Comparison of ENCODE assay signal across 1 cellular context in genomic region chr17:794876-795275, GRCh38.
TF ChIP-seq lines count a peak whose summit lies in the region.

No MANE protein-coding gene starts in this region.

TF ChIP-seq in H1, 55 proteins besides CTCF, POLR2A, EP300 and RAD21 (continued from another document):
- TF ChIP-seq USF2 (IDR thresholded peaks at IDR 0.05; ENCODE audit: low read length) (no peak), FOSL1 (IDR thresholded peaks at IDR 0.05; ENCODE audit: insufficient read depth, low read depth, low read length) (no peak), SRF (IDR thresholded peaks at IDR 0.05; ENCODE audit: low read depth, low read length) (no peak), CHD7 (IDR thresholded peaks at IDR 0.05; ENCODE audit: insufficient replicate concordance, low read length) (no peak), CHD1 (IDR thresholded peaks at IDR 0.05; ENCODE audit: low read depth, low read length) (no peak), SIN3A (conservative IDR thresholded peaks at IDR 0.05 in 1 of 2, IDR thresholded peaks at IDR 0.05 in 1 of 2; ENCODE audit: low read depth in 1 of 2, low read length in 2 of 2) (peak in 1 of 2 experiments; percentile 79; a peak in 1 of 4 replicates), ATF2 (IDR thresholded peaks at IDR 0.05; ENCODE audit: low read length) (0 out of 2 replicates have a peak, but pooled peaks have one; percentile 69)
